In genomic region chr5:179805070-179805528, GRCh38 we compare ENCODE assay signal across 8 cellular contexts. TPM values are rescaled to one million over a fixed set of nuclear protein-coding genes. Genes with fewer than 3 reads are reported as not detected.
DNase-seq lines count a peak whose midpoint lies in the region; ATAC-seq, FAIRE-seq and TF ChIP-seq lines count a peak whose summit lies in the region.

No MANE protein-coding gene starts in this region.

- no peaks in the 10 kb centered on the region for H4K20me1 ChIP-seq in SU-DHL-6 (ENCODE audit: low read depth, low read length)

- H3K4me2 ChIP-seq in SU-DHL-6 (ENCODE audit: low read depth, low read length, poor library complexity, severe bottlenecking) (peak overlapping the region; percentile 64), trophoblast cell (ENCODE audit: low read length) (peak overlapping the region; percentile 71)

- H3K14ac ChIP-seq in trophoblast cell (ENCODE audit: low read length), result peak overlapping the region; percentile 76

- peaks cover 15% of the 10 kb centered on the region for H3K79me1 ChIP-seq in trophoblast cell (ENCODE audit: low read length)

- no peaks in the 10 kb centered on the region for H3K9me2 ChIP-seq in SU-DHL-6 (replicated peaks; ENCODE audit: insufficient read depth, low read length)

- H3K4me3 ChIP-seq in SU-DHL-6 (ENCODE audit: insufficient read depth, low read length, poor library complexity, severe bottlenecking) (peak overlapping the region; percentile 94), foreskin fibroblast (ENCODE audit: low read depth in 1 of 2, low read length in 2 of 2) (peak overlapping the region; percentile 64 to 75), trophoblast cell (ENCODE audit: low read depth, low read length) (peak overlapping the region; percentile 86)

- H3K27ac ChIP-seq in SU-DHL-6 (ENCODE audit: low read depth, low read length), result no peak overlapping the region
- no peak overlapping the region for H3K27ac ChIP-seq in trophoblast cell (ENCODE audit: low read depth, low read length)

- FAIRE-seq in GM12891 (lab: Jason Lieb, UNC), result peak; percentile 69

- H3K36me3 ChIP-seq in SU-DHL-6 (ENCODE audit: low read length) (no peaks in the 10 kb centered on the region), trophoblast cell (ENCODE audit: control insufficient read depth in 1 of 2, insufficient read depth in 2 of 2, low read length in 2 of 2) (peaks cover 29 to 31% of the 10 kb centered on the region in 2 experiments)

- peak overlapping the region; percentile 41 for H2AK5ac ChIP-seq in trophoblast cell (ENCODE audit: low read length)

- no peak overlapping the region for H3K23ac ChIP-seq in trophoblast cell (ENCODE audit: low read length)

- no peaks in the 10 kb centered on the region for H3F3A ChIP-seq in SU-DHL-6 (ENCODE audit: insufficient read depth)

- TF ChIP-seq CTCF in SU-DHL-6 (IDR thresholded peaks at IDR 0.05; ENCODE audit: insufficient read depth, low read length, poor library complexity, severe bottlenecking) (no peak), foreskin fibroblast (IDR thresholded peaks at IDR 0.05; ENCODE audit: low read depth, low read length) (no peak)

- DNase-seq in GM12891 (ENCODE audit: insufficient read length, low spot score), result no peak
- DNase-seq in foreskin fibroblast, result no peak
- no peak for DNase-seq in trophoblast cell
- no peak for DNase-seq in GDM1 (lab: John Stamatoyannopoulos, UW)

- no peaks in the 10 kb centered on the region for H3K9me3 ChIP-seq in SU-DHL-6 (ENCODE audit: insufficient read depth, low read length)
- H3K9me3 ChIP-seq in trophoblast cell (ENCODE audit: insufficient read depth, low read depth, low read length), result no peaks in the 10 kb centered on the region

- H2AFZ ChIP-seq in SU-DHL-6 (ENCODE audit: low read depth, low read length, severe bottlenecking) (no peak overlapping the region), trophoblast cell (ENCODE audit: insufficient read depth, low read length, poor library complexity) (peak overlapping the region; percentile 13)

- H3K79me2 ChIP-seq in SU-DHL-6 (ENCODE audit: insufficient read depth, low read length) (no peaks in the 10 kb centered on the region; the same call in 1 of the 2 replicates), trophoblast cell (ENCODE audit: control insufficient read depth, insufficient read depth, low read length, poor library complexity) (peaks cover 19% of the 10 kb centered on the region)

- peaks cover 13 to 19% of the 10 kb centered on the region in 2 experiments for H3K4me1 ChIP-seq in trophoblast cell (ENCODE audit: control insufficient read depth in 1 of 2, insufficient read depth in 2 of 2, low read length in 2 of 2)

- H3K18ac ChIP-seq in trophoblast cell (ENCODE audit: low read length), result peak overlapping the region; percentile 75

- H3K9ac ChIP-seq in SU-DHL-6 (ENCODE audit: low read length) (peak overlapping the region; percentile 76), trophoblast cell (ENCODE audit: low read length) (peak overlapping the region; percentile 78)

- H3K4ac ChIP-seq in trophoblast cell (ENCODE audit: low read depth, low read length), result peak overlapping the region; percentile 95

- H4K8ac ChIP-seq in trophoblast cell (ENCODE audit: low read depth, low read length), result peak overlapping the region; percentile 15

- no peak overlapping the region for H2BK120ac ChIP-seq in trophoblast cell (ENCODE audit: insufficient read depth, low read length, poor library complexity)

- TF ChIP-seq POLR2A in GM12891 (IDR thresholded peaks at IDR 0.05; ENCODE audit: low read depth, low read length), result no peak

- ATAC-seq in GM18519 (IDR thresholded peaks at IDR 0.05; ENCODE audit: low FRiP score, unreplicated experiment) (no peak), HG03342 (IDR thresholded peaks at IDR 0.05; ENCODE audit: unreplicated experiment) (no peak), GM19328 (IDR thresholded peaks at IDR 0.05; ENCODE audit: unreplicated experiment) (no peak)

- H3K27me3 ChIP-seq in SU-DHL-6 (ENCODE audit: low read length), result no peaks in the 10 kb centered on the region
- no peaks in the 10 kb centered on the region for H3K27me3 ChIP-seq in trophoblast cell (ENCODE audit: insufficient read depth, low read length)

- H4K91ac ChIP-seq in trophoblast cell (ENCODE audit: low read depth, low read length), result peak overlapping the region; percentile 97

- H4K12ac ChIP-seq in trophoblast cell (ENCODE audit: low read depth, low read length), result peak overlapping the region; percentile 46

- no CpG with 5 or more reads among the region's 9 CpGs for WGBS in trophoblast cell (ENCODE audit: extremely low coverage, insufficient coverage, insufficient read length)

- H2BK12ac ChIP-seq in trophoblast cell (ENCODE audit: low read length), result no peak overlapping the region

- no peak overlapping the region for H2BK5ac ChIP-seq in trophoblast cell (ENCODE audit: low read depth, low read length, poor library complexity)

TF ChIP-seq in GM12891, 5 proteins besides CTCF, POLR2A, EP300 and RAD21:
- TF ChIP-seq PAX5 (IDR thresholded peaks at IDR 0.05; ENCODE audit: insufficient read depth, low read length, severe bottlenecking) (no peak), POU2F2 (IDR thresholded peaks at IDR 0.05; ENCODE audit: low read depth, low read length) (no peak), TAF1 (IDR thresholded peaks at IDR 0.05; ENCODE audit: low read depth, low read length) (no peak), POLR2AphosphoS5 (IDR thresholded peaks at IDR 0.05; ENCODE audit: low read depth, low read length) (no peak), SPI1 (IDR thresholded peaks at IDR 0.05; ENCODE audit: low read depth, low read length) (no peak)
TF ChIP-seq in GM12891: peak in this region for 0.

RNA-seq across cellular contexts. Expression of gene MGAT4B, which starts 1.6 kb away (rescaled TPM):
- 27.7 TPM for polyA plus RNA-seq in GM12891 (2012; ENCODE audit: low read depth, missing spikeins)
- polyA plus RNA-seq in trophoblast cell (2013), result 113 and 116 TPM in 2 replicates

RNA-seq across cellular contexts. Expression of gene LTC4S, which starts 11.3 kb away (rescaled TPM):
- not detected for polyA plus RNA-seq in GM12891 (2012; ENCODE audit: low read depth, missing spikeins)
- polyA plus RNA-seq in trophoblast cell (2013), result 2.2 and 2.5 TPM in 2 replicates

RNA-seq across cellular contexts. Expression of gene SQSTM1, which starts 15.6 kb away (rescaled TPM):
- polyA plus RNA-seq in GM12891 (2012; ENCODE audit: low read depth, missing spikeins), result 108 TPM
- polyA plus RNA-seq in trophoblast cell (2013), result 253 and 279 TPM in 2 replicates

RNA-seq across cellular contexts. Expression of gene MRNIP, which starts 53.5 kb away (rescaled TPM):
- 17.9 TPM for polyA plus RNA-seq in GM12891 (2012; ENCODE audit: low read depth, missing spikeins)
- polyA plus RNA-seq in trophoblast cell (2013), result 11.5 and 11.6 TPM in 2 replicates
